In genomic region chrX:5100004-5100403, GRCh38 we compare ENCODE assay signal across 6 cellular contexts.
"Had no signal": no experiment of that assay in that cellular context is flagged by ENCODE, and none has a peak within 500 bp of the region (broad histone marks: within the 10 kb centered on the region; RNA-seq: fewer than 3 reads in every experiment).

No MANE protein-coding gene starts in this region.

- H3K27ac Mint-ChIP-seq: IgD-negative memory B cell had no signal

- H3K36me3 Mint-ChIP-seq: IgD-negative memory B cell had no signal

- H3K27me3 Mint-ChIP-seq: IgD-negative memory B cell had no signal

- ATAC-seq: HepG2, K562 had no signal

- DNase-seq: IMR-90, KBM-7 had no signal

- H3K4me1 Mint-ChIP-seq: IgD-negative memory B cell had no signal

- H3K4me3 Mint-ChIP-seq: IgD-negative memory B cell had no signal

- H3K27ac ChIP-seq: HL-60 had no signal

- H3K4me3 ChIP-seq: K562 had no signal
